In the genomic region with DNA sequence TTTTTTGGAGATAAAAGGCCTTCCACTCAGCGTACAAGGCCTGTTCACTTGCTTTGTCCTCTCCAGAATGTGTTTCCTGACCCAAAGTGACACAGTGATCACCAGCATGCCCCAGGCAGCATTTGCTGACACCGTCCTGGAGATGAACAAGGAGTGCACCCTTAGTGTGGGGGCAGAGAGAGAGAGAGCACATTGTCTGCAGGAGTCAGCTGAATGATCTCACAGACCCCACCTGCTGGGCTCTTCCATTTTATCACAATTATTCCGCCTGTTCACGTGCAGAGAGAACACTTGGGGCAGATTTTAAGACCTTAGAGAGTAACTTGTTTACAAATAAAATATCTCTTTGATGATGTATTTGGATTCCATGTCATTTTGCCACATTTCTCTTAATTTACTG, we compare ENCODE assay signal across 1 cellular context.
A peak's percentile ranks its signal among the peaks of the same experiment; 100 is the strongest.
TF ChIP-seq lines count a peak whose summit lies in the region.

No MANE protein-coding gene starts in this region.

TF ChIP-seq in K562, 482 proteins besides CTCF, POLR2A, EP300 and RAD21:
- TF ChIP-seq SMC3 (conservative IDR thresholded peaks at IDR 0.05; ENCODE audit: insufficient read depth, low read depth, low read length) (0 out of 2 replicates have a peak, but pooled peaks have one; percentile 6), BHLHE40 (IDR thresholded peaks at IDR 0.05; ENCODE audit: low read length) (peak; percentile 79), CCNT2 (IDR thresholded peaks at IDR 0.05; ENCODE audit: borderline replicate concordance, extremely low read depth, insufficient read length, low read depth, low read length) (no peak), JUND (IDR thresholded peaks at IDR 0.05; ENCODE audit: borderline replicate concordance, low read depth, low read length) (0 out of 2 replicates have a peak, but pooled peaks have one; percentile 8), JUND (tag; IDR thresholded peaks at IDR 0.05; ENCODE audit: borderline replicate concordance, low read depth, low read length) (no peak), ZMIZ1 (IDR thresholded peaks at IDR 0.05; ENCODE audit: low read depth in 2 of 2, low read length in 2 of 2) (no peak)
